ENCODE assay signal across 8 cellular contexts in the genomic region with DNA sequence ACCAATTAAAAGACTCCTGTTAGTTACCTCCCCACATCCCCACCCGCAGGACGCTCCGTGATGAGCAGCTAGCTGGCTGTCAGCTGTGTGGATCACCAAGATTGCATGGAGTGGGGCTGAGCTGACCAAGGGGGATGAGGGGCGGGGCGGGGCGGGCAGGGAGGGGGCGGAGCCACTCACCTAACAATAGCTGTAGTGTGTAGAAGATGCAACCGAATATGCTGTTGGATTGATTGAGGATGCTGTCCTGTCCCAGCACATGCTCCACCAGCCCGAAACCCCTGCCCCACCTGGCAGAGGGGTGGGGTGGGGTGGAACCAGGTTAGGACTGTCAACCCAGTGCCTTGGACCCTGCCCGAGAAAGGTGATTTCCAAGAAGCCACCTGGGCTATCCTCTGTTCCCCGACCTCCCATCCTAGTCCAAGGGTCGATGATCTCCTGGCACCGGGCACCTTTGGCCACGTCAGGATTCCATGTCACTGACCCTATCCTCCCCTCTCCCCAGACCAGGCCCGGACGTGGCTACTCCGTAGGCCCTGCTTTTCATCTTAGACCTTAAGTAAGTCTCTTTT. TPM values are rescaled to one million over a fixed set of nuclear protein-coding genes. Genes with fewer than 3 reads are reported as not detected.
DNase-seq lines count a peak whose midpoint lies in the region; ATAC-seq, FAIRE-seq and TF ChIP-seq lines count a peak whose summit lies in the region.

No MANE protein-coding gene starts in this region.

- H3K9me1 ChIP-seq in K562 (ENCODE audit: control insufficient read depth, insufficient read depth, low read length), result peaks cover 6% of the 10 kb centered on the region

- H3K79me2 ChIP-seq in K562 (ENCODE audit: control insufficient read depth, insufficient read depth, low read length), result peaks cover 22% of the 10 kb centered on the region

- no TSS peak for BruUV-seq in K562 (replicated peaks; lab: Mats Ljungman, UMichigan)

- ATAC-seq in K562, result peak; percentile 63
- ATAC-seq in left lobe of liver, result peak; percentile 57
- no peak for ATAC-seq in upper lobe of left lung (ENCODE audit: low FRiP score in 2 of 2)
- no peak for ATAC-seq in HG03432 (IDR thresholded peaks at IDR 0.05; ENCODE audit: unreplicated experiment)
- ATAC-seq in GM21717 (IDR thresholded peaks at IDR 0.05; ENCODE audit: unreplicated experiment), result no peak

- intact Hi-C loops in K562 (cut with micrococcal nuclease), result loop anchor here (10.0 kb wide), 1 partner anchor 138 kb away; a partner anchor contains a TSS

- H3K4me2 ChIP-seq in K562 (ENCODE audit: insufficient read depth, low read length), result peak overlapping the region; percentile 83

- TF ChIP-seq CTCF in K562 (IDR thresholded peaks at IDR 0.05 in 2 of 3, conservative IDR thresholded peaks at IDR 0.05 in 1 of 3; ENCODE audit: insufficient read depth in 2 of 3, low read depth in 1 of 3, low read length in 3 of 3) (no peak), upper lobe of left lung (IDR thresholded peaks at IDR 0.05) (no peak)

- FAIRE-seq in K562 (lab: Jason Lieb, UNC), result no peak

- CTCF ChIA-PET in K562 (lab: Yijun Ruan, JAX; ENCODE audit: low intra/inter-chr PET ratio), result interaction anchor here (0.6 to 0.9 kb wide), 2 partner anchors 20 to 108 kb away, joined by 3 read pairs; a partner anchor contains a TSS

- H3K4me1 ChIP-seq in K562 (replicated peaks in 1 of 2; ENCODE audit: control insufficient read depth in 2 of 2, insufficient read depth in 2 of 2, low read length in 2 of 2), result peaks cover 17 to 37% of the 10 kb centered on the region in 2 experiments; a peak in 4 of 5 replicates
- peaks cover 13 to 31% (median 20%) of the 10 kb centered on the region in 4 donors for H3K4me1 ChIP-seq in upper lobe of left lung

- TF ChIP-seq EP300 in K562 (IDR thresholded peaks at IDR 0.05; ENCODE audit: low read length), result no peak
- TF ChIP-seq EP300 in upper lobe of left lung (IDR thresholded peaks at IDR 0.05), result no peak

- H3K9me3 ChIP-seq in K562 (replicated peaks; ENCODE audit: control insufficient read depth, insufficient read depth, low read depth, low read length) (0 out of 2 replicates have a peak, but pooled peaks cover 4% of the 10 kb centered on the region), upper lobe of left lung (no peaks in the 10 kb centered on the region)

- no peak for TF ChIP-seq RAD21 in K562 (CRISPR knock-in tag; conservative IDR thresholded peaks at IDR 0.05 in 1 of 2, IDR thresholded peaks at IDR 0.05 in 1 of 2)

- POLR2A ChIA-PET in K562 (lab: Yijun Ruan, JAX), result interaction anchor here (0.7 to 3.3 kb wide), 5 partner anchors 9 to 109 kb away, joined by 3 to 16 read pairs (median 5); a partner anchor contains a TSS

- no peak overlapping the region for H2AFZ ChIP-seq in K562 (ENCODE audit: low read depth, low read length)

- in situ Hi-C loops in K562 (cut with MboI), result no loop called here

- H3K27me3 ChIP-seq in K562 (ENCODE audit: control insufficient read depth in 2 of 2, insufficient read depth in 2 of 2, low read length in 2 of 2), result no peaks in the 10 kb centered on the region
- H3K27me3 ChIP-seq in upper lobe of left lung, result no peaks in the 10 kb centered on the region

- H3K27ac ChIP-seq in K562 (ENCODE audit: extremely low read depth, low read depth, low read length) (peak overlapping the region; percentile 41; the same call in 1 of the 3 replicates), upper lobe of left lung (no peak overlapping the region)

- DNase-seq in SIG-M5 treated with dmso at 0.1 percent for 504 hours (lab: John Stamatoyannopoulos, UW; ENCODE audit: unreplicated experiment) (peak; percentile 17), SIG-M5 (lab: John Stamatoyannopoulos, UW) (no peak), NCI-H2227 (lab: John Stamatoyannopoulos, UW; ENCODE audit: unreplicated experiment) (peak; percentile 71), K562 (ENCODE audit: extremely low read depth in 1 of 4, low spot score in 3 of 4) (peak; percentile 74 to 81 (median 80)), left lobe of liver (ENCODE audit: low spot score) (peak; percentile 78), upper lobe of left lung (no peak)

- H3K36me3 ChIP-seq in K562 (ENCODE audit: control insufficient read depth, insufficient read depth, low read length), result peaks cover 30% of the 10 kb centered on the region; the same call in 2 of the 3 replicates
- peaks cover 0 to 23% (median 13%) of the 10 kb centered on the region in 4 donors for H3K36me3 ChIP-seq in upper lobe of left lung

- peaks cover 8% of the 10 kb centered on the region; the same call in 1 of the 2 replicates for H4K20me1 ChIP-seq in K562 (replicated peaks; ENCODE audit: control insufficient read depth, insufficient read depth, low read length)

- no peak for TF ChIP-seq POLR2A in K562 (conservative IDR thresholded peaks at IDR 0.05)
- no peak for TF ChIP-seq POLR2A in upper lobe of left lung (IDR thresholded peaks at IDR 0.05)

- H3K9ac ChIP-seq in K562 (ENCODE audit: insufficient read depth in 1 of 2, low read depth in 2 of 2, low read length in 2 of 2), result peak overlapping the region; percentile 54 to 94

- WGBS in K562 (ENCODE audit: insufficient coverage, low coverage, missing lambda C conversion rate), result 12% methylated on average over 15 of the region's 17 CpGs
- 55 to 63% methylated on average over 13 to 15 of the region's 17 CpGs for WGBS in upper lobe of left lung, 2 donors

- H3K4me3 ChIP-seq in K562, result peak overlapping the region; percentile 79
- peak overlapping the region in 3 of 4 donors; percentile 67 to 88 (median 87) for H3K4me3 ChIP-seq in upper lobe of left lung

RNA-seq across cellular contexts. Expression of a gene that starts 1.4 kb away (rescaled TPM):
- 51.0 and 124 TPM in 2 replicates for total RNA-seq in K562 (2011; cell fraction: chromatin; rRNA removed; ENCODE audit: low replicate concordance)
- total RNA-seq in K562 (2011; cell fraction: nucleolus; rRNA removed), result 125 and 158 TPM in 2 replicates
- total RNA-seq in K562 (2011; cell fraction: nucleoplasm; rRNA removed), result 125 and 133 TPM in 2 replicates
- total RNA-seq in K562 (2014; rRNA removed), result 68.1 and 83.3 TPM in 2 replicates
- 28.8 and 32.1 TPM in 2 replicates for total RNA-seq in K562 (2014; rRNA removed; fragmentation: Illumina TruSeq; extraction: Trizol)
- 36.1 and 37.2 TPM in 2 replicates for total RNA-seq in K562 (2015; rRNA removed; fragmentation: Illumina TruSeq; extraction: Trizol)
- 62.1 and 66.1 TPM in 2 replicates for total RNA-seq in K562 (2021)
- polyA plus RNA-seq in K562 (2011; rRNA removed), result 119 and 164 TPM in 2 replicates
- polyA plus RNA-seq in K562 (2011; cell fraction: cytosol; rRNA removed), result 399 and 484 TPM in 2 replicates
- polyA plus RNA-seq in K562 (2011; cell fraction: nucleus; rRNA removed), result 102 and 144 TPM in 2 replicates
- polyA plus RNA-seq in K562 (2012), result 97.9 and 107 TPM in 2 replicates
- polyA plus RNA-seq in K562 (2014; fragmentation: Illumina TruSeq; extraction: Trizol), result 70.3 and 79.1 TPM in 2 replicates
- polyA plus RNA-seq in K562 (2014; fragmentation: Nextera tagmentation; extraction: Ambion mirVana), result 10 to 100 TPM; 30.0 to 47.3 TPM
- 112 and 121 TPM in 2 replicates for polyA plus RNA-seq in K562 (2014; rRNA removed)
- 83.5 and 88.3 TPM in 2 replicates for polyA minus RNA-seq in K562 (2011; rRNA and poly(A)+ RNA removed)
- polyA minus RNA-seq in K562 (2011; cell fraction: cytosol; rRNA and poly(A)+ RNA removed), result 42.0 and 44.3 TPM in 2 replicates
- polyA minus RNA-seq in K562 (2011; cell fraction: nucleus; rRNA and poly(A)+ RNA removed), result 18.0 and 29.5 TPM in 2 replicates
- total RNA-seq in left lobe of liver, result 101 TPM
- 100 to 1,000 TPM in 1 of 6 donors, 10 to 100 TPM in 5; 37.7 to 105 (median 61.4) TPM for total RNA-seq in upper lobe of left lung

RNA-seq across cellular contexts. Expression of a gene that starts 4.5 kb away (rescaled TPM):
- 11.2 and 29.6 TPM in 2 replicates for total RNA-seq in K562 (2011; cell fraction: chromatin; rRNA removed; ENCODE audit: low replicate concordance)
- total RNA-seq in K562 (2011; cell fraction: nucleolus; rRNA removed), result 16.2 and 17.5 TPM in 2 replicates
- 15.5 and 16.0 TPM in 2 replicates for total RNA-seq in K562 (2011; cell fraction: nucleoplasm; rRNA removed)
- total RNA-seq in K562 (2014; rRNA removed) (0.78 and 1.1 TPM in 2 replicates), K562 (2014; rRNA removed; fragmentation: Illumina TruSeq; extraction: Trizol) (0.16 and 0.40 TPM in 2 replicates), K562 (2015; rRNA removed; fragmentation: Illumina TruSeq; extraction: Trizol) (0.43 and 0.57 TPM in 2 replicates), K562 (2021) (0.85 and 1.3 TPM in 2 replicates), left lobe of liver (4.4 TPM), upper lobe of left lung (1 to 10 TPM in 5 of 6 donors, under 1 TPM in 1; 0.91 to 8.4 (median 3.0) TPM)
- polyA plus RNA-seq in K562 (2011; rRNA removed) (0.78 and 1.9 TPM in 2 replicates), K562 (2014; fragmentation: Illumina TruSeq; extraction: Trizol) (0.45 and 0.69 TPM in 2 replicates), K562 (2014; fragmentation: Nextera tagmentation; extraction: Ambion mirVana) (not detected), K562 (2014; rRNA removed) (1.7 and 1.9 TPM in 2 replicates)
- 0.51 and 1.0 TPM in 2 replicates for polyA plus RNA-seq in K562 (2011; cell fraction: cytosol; rRNA removed)
- 23.4 and 25.9 TPM in 2 replicates for polyA plus RNA-seq in K562 (2011; cell fraction: nucleus; rRNA removed)
- 1.2 and 4.1 TPM in 2 replicates for polyA plus RNA-seq in K562 (2012)
- polyA minus RNA-seq in K562 (2011; rRNA and poly(A)+ RNA removed), result 0.63 and 0.78 TPM in 2 replicates
- 0.27 and 0.29 TPM in 2 replicates for polyA minus RNA-seq in K562 (2011; cell fraction: cytosol; rRNA and poly(A)+ RNA removed)
- polyA minus RNA-seq in K562 (2011; cell fraction: nucleus; rRNA and poly(A)+ RNA removed), result 4.4 and 6.1 TPM in 2 replicates

RNA-seq across cellular contexts. Expression of a gene that starts 15.0 kb away (rescaled TPM):
- 17.8 and 57.4 TPM in 2 replicates for total RNA-seq in K562 (2011; cell fraction: chromatin; rRNA removed; ENCODE audit: low replicate concordance)
- total RNA-seq in K562 (2011; cell fraction: nucleolus; rRNA removed), result 36.7 and 44.2 TPM in 2 replicates
- 21.8 and 24.5 TPM in 2 replicates for total RNA-seq in K562 (2011; cell fraction: nucleoplasm; rRNA removed)
- 29.1 and 36.4 TPM in 2 replicates for total RNA-seq in K562 (2014; rRNA removed)
- 6.0 and 9.0 TPM in 2 replicates for total RNA-seq in K562 (2014; rRNA removed; fragmentation: Illumina TruSeq; extraction: Trizol)
- 10.8 and 11.7 TPM in 2 replicates for total RNA-seq in K562 (2015; rRNA removed; fragmentation: Illumina TruSeq; extraction: Trizol)
- 33.1 and 34.8 TPM in 2 replicates for total RNA-seq in K562 (2021)
- polyA plus RNA-seq in K562 (2011; rRNA removed), result 13.1 and 23.5 TPM in 2 replicates
- 16.2 and 36.5 TPM in 2 replicates for polyA plus RNA-seq in K562 (2011; cell fraction: cytosol; rRNA removed)
- polyA plus RNA-seq in K562 (2011; cell fraction: nucleus; rRNA removed), result 62.9 and 85.4 TPM in 2 replicates
- polyA plus RNA-seq in K562 (2012), result 24.6 and 34.3 TPM in 2 replicates
- 22.4 and 29.2 TPM in 2 replicates for polyA plus RNA-seq in K562 (2014; fragmentation: Illumina TruSeq; extraction: Trizol)
- polyA plus RNA-seq in K562 (2014; fragmentation: Nextera tagmentation; extraction: Ambion mirVana), result 1 to 10 TPM in 1 of 2 experiments, under 1 TPM in 1; 0.58 to 1.5 TPM
- polyA plus RNA-seq in K562 (2014; rRNA removed), result 25.1 and 27.1 TPM in 2 replicates
- 9.3 and 10.0 TPM in 2 replicates for polyA minus RNA-seq in K562 (2011; rRNA and poly(A)+ RNA removed)
- 16.1 and 18.6 TPM in 2 replicates for polyA minus RNA-seq in K562 (2011; cell fraction: cytosol; rRNA and poly(A)+ RNA removed)
- 29.1 and 36.5 TPM in 2 replicates for polyA minus RNA-seq in K562 (2011; cell fraction: nucleus; rRNA and poly(A)+ RNA removed)
- total RNA-seq in left lobe of liver, result 42.7 TPM
- total RNA-seq in upper lobe of left lung, result 10 to 100 TPM; 23.2 to 64.4 (median 39.3) TPM

RNA-seq across cellular contexts. Expression of a gene that starts 19.0 kb away (rescaled TPM):
- total RNA-seq in K562 (2011; cell fraction: chromatin; rRNA removed; ENCODE audit: low replicate concordance), result 12.6 and 34.4 TPM in 2 replicates
- total RNA-seq in K562 (2011; cell fraction: nucleolus; rRNA removed), result 23.8 and 35.7 TPM in 2 replicates
- total RNA-seq in K562 (2011; cell fraction: nucleoplasm; rRNA removed), result 21.6 and 22.9 TPM in 2 replicates
- 17.3 and 20.7 TPM in 2 replicates for total RNA-seq in K562 (2014; rRNA removed)
- total RNA-seq in K562 (2014; rRNA removed; fragmentation: Illumina TruSeq; extraction: Trizol), result 3.8 and 4.3 TPM in 2 replicates
- total RNA-seq in K562 (2015; rRNA removed; fragmentation: Illumina TruSeq; extraction: Trizol), result 10.6 and 10.7 TPM in 2 replicates
- 16.1 and 20.6 TPM in 2 replicates for total RNA-seq in K562 (2021)
- polyA plus RNA-seq in K562 (2011; rRNA removed), result 3.4 and 4.8 TPM in 2 replicates
- 4.3 and 7.8 TPM in 2 replicates for polyA plus RNA-seq in K562 (2011; cell fraction: cytosol; rRNA removed)
- 11.0 and 21.5 TPM in 2 replicates for polyA plus RNA-seq in K562 (2011; cell fraction: nucleus; rRNA removed)
- polyA plus RNA-seq in K562 (2012), result 8.4 and 10.0 TPM in 2 replicates
- polyA plus RNA-seq in K562 (2014; fragmentation: Illumina TruSeq; extraction: Trizol), result 8.0 and 11.1 TPM in 2 replicates
- polyA plus RNA-seq in K562 (2014; fragmentation: Nextera tagmentation; extraction: Ambion mirVana), result under 1 TPM; 0.08 to 0.10 TPM
- 9.9 and 10.4 TPM in 2 replicates for polyA plus RNA-seq in K562 (2014; rRNA removed)
- 5.2 and 7.5 TPM in 2 replicates for polyA minus RNA-seq in K562 (2011; rRNA and poly(A)+ RNA removed)
- polyA minus RNA-seq in K562 (2011; cell fraction: cytosol; rRNA and poly(A)+ RNA removed), result 8.0 and 10.5 TPM in 2 replicates
- polyA minus RNA-seq in K562 (2011; cell fraction: nucleus; rRNA and poly(A)+ RNA removed), result 24.8 and 25.0 TPM in 2 replicates
- 6.7 TPM for total RNA-seq in left lobe of liver
- total RNA-seq in upper lobe of left lung, result 10 to 100 TPM; 16.7 to 40.9 (median 23.2) TPM

RNA-seq across cellular contexts. Expression of a gene that starts 19.2 kb away (rescaled TPM):
- total RNA-seq in K562 (2011; cell fraction: chromatin; rRNA removed; ENCODE audit: low replicate concordance), result 5.0 and 15.9 TPM in 2 replicates
- 15.7 and 17.7 TPM in 2 replicates for total RNA-seq in K562 (2011; cell fraction: nucleolus; rRNA removed)
- 7.7 and 10.0 TPM in 2 replicates for total RNA-seq in K562 (2011; cell fraction: nucleoplasm; rRNA removed)
- total RNA-seq in K562 (2014; rRNA removed) (8.1 and 11.4 TPM in 2 replicates), K562 (2014; rRNA removed; fragmentation: Illumina TruSeq; extraction: Trizol) (0.83 and 1.6 TPM in 2 replicates), K562 (2015; rRNA removed; fragmentation: Illumina TruSeq; extraction: Trizol) (4.4 and 5.2 TPM in 2 replicates), K562 (2021) (13.5 and 15.3 TPM in 2 replicates), left lobe of liver (3.6 TPM), upper lobe of left lung (10 to 100 TPM in 4 of 6 donors, 1 to 10 TPM in 2; 8.4 to 21.0 (median 11.4) TPM)
- polyA plus RNA-seq in K562 (2011; rRNA removed) (3.0 and 4.7 TPM in 2 replicates), K562 (2014; fragmentation: Illumina TruSeq; extraction: Trizol) (3.1 and 3.3 TPM in 2 replicates), K562 (2014; fragmentation: Nextera tagmentation; extraction: Ambion mirVana) (under 1 TPM in 1 of 2 experiments, not detected in 1; 0.04 TPM), K562 (2014; rRNA removed) (7.9 and 10.1 TPM in 2 replicates)
- polyA plus RNA-seq in K562 (2011; cell fraction: cytosol; rRNA removed), result 5.7 and 17.3 TPM in 2 replicates
- 5.7 and 10.3 TPM in 2 replicates for polyA plus RNA-seq in K562 (2011; cell fraction: nucleus; rRNA removed)
- 6.9 and 8.6 TPM in 2 replicates for polyA plus RNA-seq in K562 (2012)
- 2.5 and 3.0 TPM in 2 replicates for polyA minus RNA-seq in K562 (2011; rRNA and poly(A)+ RNA removed)
- polyA minus RNA-seq in K562 (2011; cell fraction: cytosol; rRNA and poly(A)+ RNA removed), result 6.7 and 10.6 TPM in 2 replicates
- 4.4 and 4.7 TPM in 2 replicates for polyA minus RNA-seq in K562 (2011; cell fraction: nucleus; rRNA and poly(A)+ RNA removed)

Comparison
In these comparisons a context has a peak if more than half of its experiments do, and no peak if none do; other contexts are left out.
1. DNase-seq: peak in SIG-M5 treated with dmso at 0.1 percent for 504 hours (single experiment), NCI-H2227 (single experiment), K562 (4 of 4) and left lobe of liver (single experiment); none in SIG-M5 (single experiment) and upper lobe of left lung (0 of 2).
2. ATAC-seq: peak in K562 (single experiment) and left lobe of liver (single experiment); none in upper lobe of left lung (0 of 2), HG03432 (single experiment) and GM21717 (single experiment).